In genomic region chr22:44314425-44315067, GRCh38 we compare ENCODE assay signal across 29 cellular contexts. TPM values are rescaled to one million over a fixed set of nuclear protein-coding genes. Genes with fewer than 3 reads are reported as not detected.
DNase-seq lines count a peak whose midpoint lies in the region; ATAC-seq, FAIRE-seq and TF ChIP-seq lines count a peak whose summit lies in the region.
"Had no signal": no experiment of that assay in that cellular context is flagged by ENCODE, and none has a peak within 500 bp of the region (broad histone marks: within the 10 kb centered on the region; RNA-seq: fewer than 3 reads in every experiment).

No MANE protein-coding gene starts in this region.

- TF ChIP-seq POLR2A in HepG2 (IDR thresholded peaks at IDR 0.05; ENCODE audit: insufficient read depth in 1 of 2, low read depth in 2 of 2, low read length in 2 of 2) (no peak), right lobe of liver (IDR thresholded peaks at IDR 0.05) (no peak), uterus (IDR thresholded peaks at IDR 0.05) (no peak)

- TF ChIP-seq EP300 in HepG2 (IDR thresholded peaks at IDR 0.05; ENCODE audit: low read depth in 2 of 2, low read length in 2 of 2) (no peak), HepG2 (CRISPR knock-in tag; IDR thresholded peaks at IDR 0.05; ENCODE audit: borderline replicate concordance) (no peak)

- no peaks in the 10 kb centered on the region for H3K9me3 Mint-ChIP-seq in activated naive CD8-positive, alpha-beta T cell treated with anti-CD3 and anti-CD28 coated beads, Interleukin-2, amount 10 ng/mL, durations not matched to agents 7 days and 5 days
- H3K9me3 Mint-ChIP-seq: activated CD4-positive, alpha-beta memory T cell treated with anti-CD3 and anti-CD28 coated beads, Interleukin-2, amount 10 ng/mL, durations not matched to agents 7 days and 5 days; activated T-cell treated with anti-CD3 and anti-CD28 coated beads, Interleukin-2, amount 50 U/mL, for 24 hours had no signal

- H2AFZ ChIP-seq in HepG2 (ENCODE audit: low read length) = no peak overlapping the region
- H2AFZ ChIP-seq: GM23248 had no signal

- H4K20me1 ChIP-seq in HepG2 (ENCODE audit: insufficient read depth, low read length) = no peaks in the 10 kb centered on the region

- in situ Hi-C loops in HepG2 (cut with HindIII; ENCODE audit: extremely low pct_ligation_motif_present, low pct_unique_long_range_greater_than_20kb) = no loop called here

- no peak for TF ChIP-seq RAD21 in HepG2 (CRISPR knock-in tag; IDR thresholded peaks at IDR 0.05)

- FAIRE-seq in HepG2 (lab: Jason Lieb, UNC) = no peak
- FAIRE-seq: A549, GM19239, keratinocyte had no signal

- H3K4me1 Mint-ChIP-seq in activated naive CD8-positive, alpha-beta T cell treated with anti-CD3 and anti-CD28 coated beads, Interleukin-2, amount 10 ng/mL, durations not matched to agents 7 days and 5 days = peaks cover 18% of the 10 kb centered on the region

- no peaks in the 10 kb centered on the region for H3K36me3 ChIP-seq in HepG2 (replicated peaks in 1 of 2; ENCODE audit: control insufficient read depth in 1 of 2, insufficient read depth in 2 of 2, low read length in 2 of 2)
- H3K36me3 ChIP-seq in right lobe of liver = no peaks in the 10 kb centered on the region
- H3K36me3 ChIP-seq in uterus = no peaks in the 10 kb centered on the region
- H3K36me3 ChIP-seq: ascending aorta, BE2C, esophagus squamous epithelium, gastrocnemius medialis, spleen had no signal

- DNase-seq in HepG2 (ENCODE audit: low spot score) (no peak), right lobe of liver (no peak), left kidney (ENCODE audit: low read depth, low spot score) (peak; percentile 47), uterus (no peak), CD1c-positive myeloid dendritic cell (ENCODE audit: extremely low spot score) (no peak), HEK293T (ENCODE audit: extremely low spot score) (no peak)
- DNase-seq in activated naive CD8-positive, alpha-beta T cell treated with anti-CD3 and anti-CD28 coated beads, Interleukin-2, amount 10 ng/mL, durations not matched to agents 7 days and 5 days = peak; percentile 69
- DNase-seq: activated CD4-positive, alpha-beta memory T cell treated with anti-CD3 and anti-CD28 coated beads, Interleukin-2, amount 10 ng/mL, durations not matched to agents 7 days and 5 days; activated naive CD4-positive, alpha-beta T cell treated with Interleukin-2 at 50 U/mL for 16 hours; activated T-cell treated with anti-CD3 and anti-CD28 coated beads, Interleukin-2, amount 50 U/mL, for 24 hours; BE2C; effector CD8-positive, alpha-beta T cell; EL; esophagus squamous epithelium; gastrocnemius medialis; GM23248; IMR-90; NCI-H526; occipital lobe; spleen; stimulated activated CD4-positive, alpha-beta T cell treated with anti-CD3 and anti-CD28 coated beads, Interleukin-4, amount 100 ng/mL, for 1 hour; stimulated activated naive CD4-positive, alpha-beta T cell treated with Interleukin-2 at 50 U/mL for 16 hours; T-helper 9 cell; trophoblast cell had no signal

- H3K4me1 ChIP-seq in HepG2 (ENCODE audit: insufficient read depth, low read length) = no peaks in the 10 kb centered on the region
- H3K4me1 ChIP-seq in right lobe of liver = no peaks in the 10 kb centered on the region
- peaks cover 10 to 25% of the 10 kb centered on the region in 2 donors for H3K4me1 ChIP-seq in uterus
- H3K4me1 ChIP-seq: ascending aorta, BE2C, gastrocnemius medialis had no signal

- no peak overlapping the region for H3K9ac ChIP-seq in HepG2 (ENCODE audit: insufficient read depth, low read depth, low read length)
- H3K9ac ChIP-seq: GM23248 had no signal

- ATAC-seq in HepG2 (peak; percentile 25; the same call in 1 of the 3 replicates), right lobe of liver (no peak), HG03045 (IDR thresholded peaks at IDR 0.05; ENCODE audit: unreplicated experiment) (no peak)
- peak; percentile 71 for ATAC-seq in activated naive CD8-positive, alpha-beta T cell treated with anti-CD3 and anti-CD28 coated beads, Interleukin-2, amount 10 ng/mL, durations not matched to agents 7 days and 5 days (ENCODE audit: low read depth)
- ATAC-seq: gastrocnemius medialis had no signal

- no peak overlapping the region for H3K4me2 ChIP-seq in HepG2 (ENCODE audit: low read depth, low read length)
- H3K4me2 ChIP-seq: A549 had no signal

- TF ChIP-seq CTCF in HepG2 (CRISPR knock-in tag; IDR thresholded peaks at IDR 0.05) (no peak), right lobe of liver (IDR thresholded peaks at IDR 0.05) (no peak), uterus (IDR thresholded peaks at IDR 0.05) (peak in 2 of 4 experiments; percentile 20 to 33)

- H3K36me3 Mint-ChIP-seq in activated naive CD8-positive, alpha-beta T cell treated with anti-CD3 and anti-CD28 coated beads, Interleukin-2, amount 10 ng/mL, durations not matched to agents 7 days and 5 days = no peaks in the 10 kb centered on the region

- WGBS in HepG2 (ENCODE audit: low lambda C conversion rate) = 33% methylated on average over 17 of the region's 17 CpGs
- whole genome bisulfite sequencing in right lobe of liver (ENCODE audit: insufficient coverage, low coverage, low lambda C conversion rate, missing lambda C conversion rate) = 64% methylated on average over 14 of the region's 17 CpGs

- intact Hi-C loops in HepG2 (cut with micrococcal nuclease; ENCODE audit: unreplicated experiment) = no loop called here
- intact Hi-C loops in right lobe of liver (cut with DNase I) = no loop called here
- intact Hi-C loops in uterus (cut with DNase I; ENCODE audit: low total_unique reads) = no loop called here

- H3K27ac Mint-ChIP-seq in activated naive CD8-positive, alpha-beta T cell treated with anti-CD3 and anti-CD28 coated beads, Interleukin-2, amount 10 ng/mL, durations not matched to agents 7 days and 5 days = peak overlapping the region; percentile 79
- H3K27ac Mint-ChIP-seq: activated CD4-positive, alpha-beta memory T cell treated with anti-CD3 and anti-CD28 coated beads, Interleukin-2, amount 10 ng/mL, durations not matched to agents 7 days and 5 days; activated T-cell treated with anti-CD3 and anti-CD28 coated beads, Interleukin-2, amount 50 U/mL, for 24 hours had no signal

- peaks cover 10 to 32% of the 10 kb centered on the region in 2 experiments; a peak in 4 of 5 replicates for H3K27me3 ChIP-seq in HepG2 (ENCODE audit: control insufficient read depth in 1 of 2, insufficient read depth in 2 of 2, low read length in 2 of 2)
- H3K27me3 ChIP-seq in right lobe of liver = no peaks in the 10 kb centered on the region
- no peaks in the 10 kb centered on the region for H3K27me3 ChIP-seq in uterus
- H3K27me3 ChIP-seq: ascending aorta, BE2C had no signal

- POLR2A ChIA-PET in HepG2 (lab: Yijun Ruan, JAX) = no interaction called here
- POLR2A ChIA-PET in activated naive CD8-positive, alpha-beta T cell treated with anti-CD3 and anti-CD28 coated beads, Interleukin-2, amount 10 ng/mL, durations not matched to agents 7 days and 5 days (lab: Charles Lee) = no interaction called here
- POLR2A ChIA-PET in HEK293T (lab: Yijun Ruan, JAX) = no interaction called here

- H3K27me3 Mint-ChIP-seq in activated naive CD8-positive, alpha-beta T cell treated with anti-CD3 and anti-CD28 coated beads, Interleukin-2, amount 10 ng/mL, durations not matched to agents 7 days and 5 days = no peaks in the 10 kb centered on the region
- H3K27me3 Mint-ChIP-seq: activated CD4-positive, alpha-beta memory T cell treated with anti-CD3 and anti-CD28 coated beads, Interleukin-2, amount 10 ng/mL, durations not matched to agents 7 days and 5 days; activated T-cell treated with anti-CD3 and anti-CD28 coated beads, Interleukin-2, amount 50 U/mL, for 24 hours had no signal

- H3K9me3 ChIP-seq in HepG2 (ENCODE audit: low read length) = no peaks in the 10 kb centered on the region
- H3K9me3 ChIP-seq in right lobe of liver = no peaks in the 10 kb centered on the region
- no peaks in the 10 kb centered on the region for H3K9me3 ChIP-seq in uterus
- H3K9me3 ChIP-seq: A549, ascending aorta, BE2C, esophagus squamous epithelium, gastrocnemius medialis, spleen had no signal

- H3K27ac ChIP-seq in HepG2 (ENCODE audit: extremely low read length, insufficient read depth, low read length) (no peak overlapping the region), right lobe of liver (no peak overlapping the region), uterus (peak overlapping the region; percentile 93 to 99)
- H3K27ac ChIP-seq: A549, ascending aorta, gastrocnemius medialis, GM23248, spleen had no signal

- peak overlapping the region; percentile 65 for H3K4me3 Mint-ChIP-seq in activated naive CD8-positive, alpha-beta T cell treated with anti-CD3 and anti-CD28 coated beads, Interleukin-2, amount 10 ng/mL, durations not matched to agents 7 days and 5 days
- H3K4me3 Mint-ChIP-seq: activated CD4-positive, alpha-beta memory T cell treated with anti-CD3 and anti-CD28 coated beads, Interleukin-2, amount 10 ng/mL, durations not matched to agents 7 days and 5 days; activated T-cell treated with anti-CD3 and anti-CD28 coated beads, Interleukin-2, amount 50 U/mL, for 24 hours had no signal

- no TSS peak for BruUV-seq in HepG2 (replicated peaks; lab: Mats Ljungman, UMichigan)

- H3K79me2 ChIP-seq in HepG2 (ENCODE audit: insufficient read depth, low read length) = no peaks in the 10 kb centered on the region

- H3K4me3 ChIP-seq in HepG2 (replicated peaks in 1 of 3; ENCODE audit: insufficient read depth in 1 of 3, low read depth in 2 of 3, low read length in 3 of 3) (no peak overlapping the region), right lobe of liver (no peak overlapping the region), uterus (no peak overlapping the region)
- H3K4me3 ChIP-seq: A549, ascending aorta, esophagus squamous epithelium, gastrocnemius medialis, GM23248, spleen had no signal

- CTCF ChIA-PET in HepG2 (lab: Yijun Ruan, JAX; ENCODE audit: low intra/inter-chr PET ratio, low total read pairs) (no interaction called here), HEK293T (lab: Yijun Ruan, JAX) (no interaction called here)

RNA-seq across cellular contexts. Expression of gene SHISAL1, which starts 1.8 kb away (rescaled TPM):
- total RNA-seq in HepG2 (2016; rRNA removed; fragmentation: Illumina TruSeq; extraction: Trizol) (not detected in 2 replicates), right lobe of liver (under 1 TPM; 0.05 to 0.31 (median 0.17) TPM), uterus (10 to 100 TPM in 2 of 4 donors, 1 to 10 TPM in 2; 4.7 to 44.2 (median 22.9) TPM)
- total RNA-seq in HepG2 (2016; cell fraction: cytosol; rRNA removed; fragmentation: Illumina TruSeq; extraction: Trizol; ENCODE audit: low read depth) = not detected in 2 replicates
- total RNA-seq in HepG2 (2016; cell fraction: insoluble cytoplasmic fraction; rRNA removed; fragmentation: Illumina TruSeq; extraction: Trizol) = not detected in 2 replicates
- not detected in 2 replicates for total RNA-seq in HepG2 (2016; cell fraction: membrane; rRNA removed; fragmentation: Illumina TruSeq; extraction: Trizol)
- total RNA-seq in HepG2 (2016; cell fraction: nucleus; rRNA removed; fragmentation: Illumina TruSeq; extraction: Trizol) = not detected in 2 replicates
- polyA plus RNA-seq in HepG2 (2011; rRNA removed) = not detected in 2 replicates
- not detected in 2 replicates for polyA plus RNA-seq in HepG2 (2011; cell fraction: cytosol; rRNA removed)
- polyA plus RNA-seq in HepG2 (2011; cell fraction: nucleus; rRNA removed) = not detected in 2 replicates
- not detected in 2 replicates for polyA plus RNA-seq in HepG2 (2012)
- not detected in 2 replicates for polyA plus RNA-seq in HepG2 (2016; cell fraction: cytosol; fragmentation: Illumina TruSeq; extraction: Trizol; ENCODE audit: low read depth)
- not detected in 2 replicates for polyA plus RNA-seq in HepG2 (2016; cell fraction: insoluble cytoplasmic fraction; fragmentation: Illumina TruSeq; extraction: Trizol; ENCODE audit: low read depth)
- polyA plus RNA-seq in HepG2 (2016; cell fraction: membrane; fragmentation: Illumina TruSeq; extraction: Trizol; ENCODE audit: low read depth) = not detected in 2 replicates
- polyA plus RNA-seq in HepG2 (2016; cell fraction: nucleus; fragmentation: Illumina TruSeq; extraction: Trizol; ENCODE audit: insufficient read depth, low read depth) = not detected in 2 replicates
- polyA minus RNA-seq in HepG2 (2011; rRNA and poly(A)+ RNA removed; ENCODE audit: low replicate concordance) = 0.04 and 16.2 TPM in 2 replicates
- 0.09 TPM in 1 of 2 replicates, not detected in the other for polyA minus RNA-seq in HepG2 (2011; cell fraction: cytosol; rRNA and poly(A)+ RNA removed)
- polyA minus RNA-seq in HepG2 (2011; cell fraction: nucleus; rRNA and poly(A)+ RNA removed) = not detected in 2 replicates
- not detected for total RNA-seq in activated naive CD8-positive, alpha-beta T cell treated with anti-CD3 and anti-CD28 coated beads, Interleukin-2, amount 10 ng/mL, durations not matched to agents 7 days and 5 days
- total RNA-seq: activated CD4-positive, alpha-beta memory T cell treated with anti-CD3 and anti-CD28 coated beads, Interleukin-2, amount 10 ng/mL, durations not matched to agents 7 days and 5 days had no signal

Comparison
In these comparisons a context has a peak if more than half of its experiments do, and no peak if none do; other contexts are left out.
1. ATAC-seq: peak in HepG2 (single experiment) and activated naive CD8-positive, alpha-beta T cell treated with anti-CD3 and anti-CD28 coated beads, Interleukin-2, amount 10 ng/mL, durations not matched to agents 7 days and 5 days (single experiment); none in right lobe of liver (0 of 4) and HG03045 (single experiment).
2. DNase-seq: peak in activated naive CD8-positive, alpha-beta T cell treated with anti-CD3 and anti-CD28 coated beads, Interleukin-2, amount 10 ng/mL, durations not matched to agents 7 days and 5 days (single experiment) and left kidney (single experiment); none in HepG2 (single experiment), right lobe of liver (0 of 3), uterus (0 of 2), CD1c-positive myeloid dendritic cell (single experiment) and HEK293T (single experiment).
3. H3K27ac ChIP-seq: peak in uterus (2 of 2); none in HepG2 (single experiment) and right lobe of liver (0 of 3).
4. RNA of gene SHISAL1, which starts 1.8 kb away (total RNA-seq): 4.7 to 44.2 TPM in uterus; 0.05 to 0.31 TPM in right lobe of liver, not detected in activated naive CD8-positive, alpha-beta T cell treated with anti-CD3 and anti-CD28 coated beads, Interleukin-2, amount 10 ng/mL, durations not matched to agents 7 days and 5 days and not detected in HepG2; every median in the first group is over 4 times any median in the second.